8 cellular contexts compared by ENCODE assay signal in the genomic region with DNA sequence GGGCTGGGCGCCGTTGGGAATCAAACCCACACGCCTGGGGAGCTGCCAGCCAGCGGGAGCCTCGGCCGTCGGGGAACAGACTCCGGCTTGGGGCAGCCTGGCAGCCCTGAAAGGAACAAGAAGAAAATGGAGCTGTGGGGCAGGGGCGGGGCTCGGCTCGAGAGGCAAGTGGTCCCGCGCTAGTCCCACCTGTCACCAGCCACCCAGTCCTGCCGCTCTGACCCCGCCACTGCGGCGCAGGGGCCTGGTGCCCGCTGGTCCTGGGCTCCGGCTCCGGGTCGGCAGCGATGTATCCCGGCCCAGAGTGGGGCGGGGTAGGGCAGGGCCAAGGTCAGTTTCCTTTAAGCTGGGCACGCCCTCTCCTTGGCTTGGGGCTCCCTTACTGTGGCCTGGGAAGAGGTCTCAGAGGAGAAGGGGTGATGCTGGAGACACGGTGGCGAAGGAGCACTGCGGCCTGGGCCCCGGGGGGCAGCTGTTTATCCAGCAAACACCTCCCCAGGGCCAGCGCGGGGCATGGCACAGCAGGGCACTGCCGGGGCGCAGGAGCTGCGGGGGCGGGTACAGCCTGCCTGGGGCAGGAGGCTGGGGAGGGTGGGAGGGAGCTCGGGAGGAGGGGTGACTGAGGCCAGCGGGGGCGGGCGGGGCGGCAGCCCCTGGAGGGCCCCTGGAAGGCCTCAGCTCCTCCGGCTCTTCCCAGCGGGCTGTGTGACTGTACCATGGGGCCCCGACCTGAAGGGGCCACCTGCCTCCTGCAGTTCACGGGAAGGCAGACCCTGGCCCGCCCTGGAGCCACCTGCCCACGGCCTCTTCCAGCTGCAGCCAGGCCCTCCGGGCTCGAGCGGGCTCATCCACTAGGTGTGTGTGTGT. TPM values are rescaled to one million over a fixed set of nuclear protein-coding genes. Genes with fewer than 3 reads are reported as not detected.
DNase-seq lines count a peak whose midpoint lies in the region; ATAC-seq and TF ChIP-seq lines count a peak whose summit lies in the region.

No MANE protein-coding gene starts in this region.

- H3K27me3 ChIP-seq in iPS DF 6.9 (ENCODE audit: control insufficient read depth, insufficient read depth, low read length) (peaks cover 1% of the 10 kb centered on the region; the same call in 1 of the 2 replicates), thymus (ENCODE audit: control insufficient read depth, insufficient read depth) (peaks cover 19% of the 10 kb centered on the region), WERI-Rb-1 (ENCODE audit: insufficient read depth, low read depth, severe bottlenecking) (no peaks in the 10 kb centered on the region)

- H3K36me3 Mint-ChIP-seq in activated CD8-positive, alpha-beta memory T cell treated with anti-CD3 and anti-CD28 coated beads, Interleukin-2, amount 10 ng/mL, durations not matched to agents 7 days and 5 days = no peaks in the 10 kb centered on the region
- H3K36me3 Mint-ChIP-seq in T-helper 2 cell treated with Interferon-gamma antibody and Interleukin-4, amounts not matched to agents 5 μg/mL and 100 μg/mL, for 36 hours (ENCODE audit: low read depth) = peaks cover 1% of the 10 kb centered on the region

- no peak overlapping the region for H3K27ac ChIP-seq in iPS DF 6.9 (ENCODE audit: low read length)
- H3K27ac ChIP-seq in thymus (ENCODE audit: low read depth) = no peak overlapping the region
- H3K27ac ChIP-seq in WERI-Rb-1 = no peak overlapping the region

- DNase-seq in activated CD8-positive, alpha-beta memory T cell treated with anti-CD3 and anti-CD28 coated beads, Interleukin-2, amount 10 ng/mL, durations not matched to agents 7 days and 5 days = peak; percentile 57
- DNase-seq in activated CD8-positive, alpha-beta memory T cell treated with anti-CD3 and anti-CD28 coated beads, Interleukin-2, amount 50 U/mL, for 4 hours = no peak
- peak; percentile 31 for DNase-seq in T-helper 2 cell treated with Interferon-gamma antibody and Interleukin-4, amounts not matched to agents 5 μg/mL and 100 μg/mL, for 36 hours (ENCODE audit: low spot score)
- DNase-seq in iPS DF 6.9 (ENCODE audit: low read depth, low spot score) = no peak
- DNase-seq in WERI-Rb-1 = no peak

- no peaks in the 10 kb centered on the region for H3K9me3 ChIP-seq in iPS DF 6.9 (ENCODE audit: control insufficient read depth, insufficient read depth, low read length)
- no peaks in the 10 kb centered on the region for H3K9me3 ChIP-seq in thymus (ENCODE audit: control insufficient read depth)
- H3K9me3 ChIP-seq in WERI-Rb-1 (ENCODE audit: severe bottlenecking) = no peaks in the 10 kb centered on the region

- H3K4me3 Mint-ChIP-seq in activated CD8-positive, alpha-beta memory T cell treated with anti-CD3 and anti-CD28 coated beads, Interleukin-2, amount 10 ng/mL, durations not matched to agents 7 days and 5 days = peak overlapping the region; percentile 73
- peak overlapping the region; percentile 82 for H3K4me3 Mint-ChIP-seq in T-helper 2 cell treated with Interferon-gamma antibody and Interleukin-4, amounts not matched to agents 5 μg/mL and 100 μg/mL, for 36 hours

- H3K9me3 Mint-ChIP-seq in activated CD8-positive, alpha-beta memory T cell treated with anti-CD3 and anti-CD28 coated beads, Interleukin-2, amount 10 ng/mL, durations not matched to agents 7 days and 5 days (ENCODE audit: low read depth) = no peaks in the 10 kb centered on the region
- no peaks in the 10 kb centered on the region for H3K9me3 Mint-ChIP-seq in T-helper 2 cell treated with Interferon-gamma antibody and Interleukin-4, amounts not matched to agents 5 μg/mL and 100 μg/mL, for 36 hours

- CTCF ChIA-PET in activated CD8-positive, alpha-beta memory T cell treated with anti-CD3 and anti-CD28 coated beads, Interleukin-2, amount 10 ng/mL, durations not matched to agents 7 days and 5 days (lab: Charles Lee) = interaction anchor here (0.8 to 5.6 kb wide), 9 partner anchors 12 to 448 kb away, joined by 3 to 86 read pairs (median 5); no protein-coding TSS in a partner anchor

- peaks cover 7% of the 10 kb centered on the region for H3K4me1 Mint-ChIP-seq in activated CD8-positive, alpha-beta memory T cell treated with anti-CD3 and anti-CD28 coated beads, Interleukin-2, amount 10 ng/mL, durations not matched to agents 7 days and 5 days
- H3K4me1 Mint-ChIP-seq in T-helper 2 cell treated with Interferon-gamma antibody and Interleukin-4, amounts not matched to agents 5 μg/mL and 100 μg/mL, for 36 hours (ENCODE audit: low read depth) = peaks cover 15% of the 10 kb centered on the region

- peaks cover 4% of the 10 kb centered on the region for H3K27me3 Mint-ChIP-seq in activated CD8-positive, alpha-beta memory T cell treated with anti-CD3 and anti-CD28 coated beads, Interleukin-2, amount 10 ng/mL, durations not matched to agents 7 days and 5 days
- no peaks in the 10 kb centered on the region for H3K27me3 Mint-ChIP-seq in T-helper 2 cell treated with Interferon-gamma antibody and Interleukin-4, amounts not matched to agents 5 μg/mL and 100 μg/mL, for 36 hours (ENCODE audit: low read depth)

- ATAC-seq in activated CD8-positive, alpha-beta memory T cell treated with anti-CD3 and anti-CD28 coated beads, Interleukin-2, amount 10 ng/mL, durations not matched to agents 7 days and 5 days = peak; percentile 81
- ATAC-seq in HG03108 (IDR thresholded peaks at IDR 0.05; ENCODE audit: unreplicated experiment) (no peak), HG03521 (IDR thresholded peaks at IDR 0.05; ENCODE audit: unreplicated experiment) (no peak)

- H3K4me1 ChIP-seq in iPS DF 6.9 (ENCODE audit: control insufficient read depth, insufficient read depth, low read length) (peaks cover 4% of the 10 kb centered on the region), thymus (ENCODE audit: control insufficient read depth, insufficient read depth, low read length) (peaks cover 2% of the 10 kb centered on the region)

- peak overlapping the region; percentile 23 for H3K4me3 ChIP-seq in iPS DF 6.9 (ENCODE audit: low read length)
- peak overlapping the region; percentile 15 for H3K4me3 ChIP-seq in thymus (ENCODE audit: low read length)
- no peak overlapping the region for H3K4me3 ChIP-seq in WERI-Rb-1 (ENCODE audit: low read depth, low read length)

- no peak for TF ChIP-seq CTCF in WERI-Rb-1 (IDR thresholded peaks at IDR 0.05; ENCODE audit: low read depth, low read length)

- H3K36me3 ChIP-seq in iPS DF 6.9 (ENCODE audit: control insufficient read depth, insufficient read depth, low read length) (no peaks in the 10 kb centered on the region), thymus (ENCODE audit: control insufficient read depth, insufficient read depth) (peaks cover 3% of the 10 kb centered on the region), WERI-Rb-1 (no peaks in the 10 kb centered on the region)

- no CpG with 5 or more reads among the region's 49 CpGs for WGBS in iPS DF 6.9 (ENCODE audit: insufficient coverage, insufficient read length)
- WGBS in thymus = 21% methylated on average over 49 of the region's 49 CpGs

- peak overlapping the region; percentile 24 for H3K27ac Mint-ChIP-seq in activated CD8-positive, alpha-beta memory T cell treated with anti-CD3 and anti-CD28 coated beads, Interleukin-2, amount 10 ng/mL, durations not matched to agents 7 days and 5 days
- peak overlapping the region; percentile 54 for H3K27ac Mint-ChIP-seq in T-helper 2 cell treated with Interferon-gamma antibody and Interleukin-4, amounts not matched to agents 5 μg/mL and 100 μg/mL, for 36 hours

RNA-seq across cellular contexts. Expression of a gene that starts 15.6 kb away (rescaled TPM):
- total RNA-seq in activated CD8-positive, alpha-beta memory T cell treated with anti-CD3 and anti-CD28 coated beads, Interleukin-2, amount 10 ng/mL, durations not matched to agents 7 days and 5 days = 10 to 100 TPM; 64.8 to 80.3 TPM
- polyA plus RNA-seq in thymus = 49.6 TPM

Comparison
In these comparisons a context has a peak if more than half of its experiments do, and no peak if none do; other contexts are left out.
1. DNase-seq: peak in activated CD8-positive, alpha-beta memory T cell treated with anti-CD3 and anti-CD28 coated beads, Interleukin-2, amount 10 ng/mL, durations not matched to agents 7 days and 5 days (single experiment) and T-helper 2 cell treated with Interferon-gamma antibody and Interleukin-4, amounts not matched to agents 5 μg/mL and 100 μg/mL, for 36 hours (single experiment); none in activated CD8-positive, alpha-beta memory T cell treated with anti-CD3 and anti-CD28 coated beads, Interleukin-2, amount 50 U/mL, for 4 hours (single experiment), iPS DF 6.9 (single experiment) and WERI-Rb-1 (single experiment).